In the genomic region with DNA sequence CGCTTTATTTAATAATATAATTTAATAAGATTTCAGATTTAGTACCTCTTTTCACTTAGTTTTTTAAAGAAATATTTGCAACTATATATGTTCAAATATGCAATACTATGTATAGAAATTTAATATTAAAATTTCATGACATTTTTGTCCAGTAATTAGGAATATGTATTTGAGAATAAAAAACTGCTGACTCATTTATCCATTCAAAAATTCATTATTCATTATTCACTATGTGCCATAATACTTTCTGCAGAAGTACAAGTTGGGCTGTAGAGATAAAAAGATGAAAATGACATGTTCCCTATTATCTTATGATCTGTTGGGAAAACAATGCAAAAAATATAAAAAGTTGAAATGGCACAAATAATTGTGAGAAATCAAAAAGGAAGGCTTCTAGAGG, we compare ENCODE assay signal across 30 cellular contexts. TPM values are rescaled to one million over a fixed set of nuclear protein-coding genes. Genes with fewer than 3 reads are reported as not detected.
DNase-seq lines count a peak whose midpoint lies in the region; ATAC-seq, FAIRE-seq and TF ChIP-seq lines count a peak whose summit lies in the region.
"Had no signal": no experiment of that assay in that cellular context is flagged by ENCODE, and none has a peak within 500 bp of the region (broad histone marks: within the 10 kb centered on the region; RNA-seq: fewer than 3 reads in every experiment).

No MANE protein-coding gene starts in this region.

- CTCF ChIA-PET in HepG2 (lab: Yijun Ruan, JAX; ENCODE audit: low intra/inter-chr PET ratio, low total read pairs) = no interaction called here

- H3K36me3 ChIP-seq in HepG2 (replicated peaks in 1 of 2; ENCODE audit: control insufficient read depth in 1 of 2, insufficient read depth in 2 of 2, low read length in 2 of 2) (no peaks in the 10 kb centered on the region), right lobe of liver (no peaks in the 10 kb centered on the region), mucosa of descending colon (ENCODE audit: low read depth) (no peaks in the 10 kb centered on the region)
- H3K36me3 ChIP-seq: BE2C, BLaER1 had no signal

- H3K27ac ChIP-seq in HepG2 (ENCODE audit: extremely low read length, insufficient read depth, low read length) = no peak overlapping the region
- H3K27ac ChIP-seq in right lobe of liver = no peak overlapping the region
- no peak overlapping the region for H3K27ac ChIP-seq in foreskin keratinocyte
- H3K27ac ChIP-seq: 22Rv1, BLaER1 had no signal

- intact Hi-C loops in HepG2 (cut with micrococcal nuclease; ENCODE audit: unreplicated experiment) = no loop called here
- intact Hi-C loops in right lobe of liver (cut with DNase I) = no loop called here
- intact Hi-C loops in mucosa of descending colon (cut with DNase I, micrococcal nuclease) = no loop called here

- H4K20me1 ChIP-seq in HepG2 (ENCODE audit: insufficient read depth, low read length) = no peaks in the 10 kb centered on the region

- H3K4me2 ChIP-seq in HepG2 (ENCODE audit: low read depth, low read length) = no peak overlapping the region
- H3K4me2 ChIP-seq: BLaER1 had no signal

- H3K4me3 ChIP-seq in HepG2 (replicated peaks in 1 of 3; ENCODE audit: insufficient read depth in 1 of 3, low read depth in 2 of 3, low read length in 3 of 3) (no peak overlapping the region), right lobe of liver (no peak overlapping the region), mucosa of descending colon (no peak overlapping the region)
- H3K4me3 ChIP-seq: BLaER1, GM12878 had no signal

- BruUV-seq in HepG2 (replicated peaks; lab: Mats Ljungman, UMichigan) = no TSS peak

- peaks cover 20% of the 10 kb centered on the region for H3K4me1 ChIP-seq in HepG2 (ENCODE audit: insufficient read depth, low read length)
- peaks cover 0 to 6% (median 0%) of the 10 kb centered on the region in 4 donors for H3K4me1 ChIP-seq in right lobe of liver
- peaks cover 7% of the 10 kb centered on the region for H3K4me1 ChIP-seq in mucosa of descending colon (ENCODE audit: low read depth)
- peaks cover 4% of the 10 kb centered on the region for H3K4me1 ChIP-seq in foreskin keratinocyte

- TF ChIP-seq EP300 in HepG2 (IDR thresholded peaks at IDR 0.05; ENCODE audit: low read depth in 2 of 2, low read length in 2 of 2) (no peak), HepG2 (CRISPR knock-in tag; IDR thresholded peaks at IDR 0.05; ENCODE audit: borderline replicate concordance) (no peak)

- H3K9me3 ChIP-seq in HepG2 (ENCODE audit: low read length) (no peaks in the 10 kb centered on the region), right lobe of liver (no peaks in the 10 kb centered on the region), mucosa of descending colon (no peaks in the 10 kb centered on the region)
- H3K9me3 ChIP-seq: BE2C, BLaER1 had no signal

- TF ChIP-seq RAD21 in HepG2 (CRISPR knock-in tag; IDR thresholded peaks at IDR 0.05) = no peak

- no peak for FAIRE-seq in HepG2 (lab: Jason Lieb, UNC)
- peak; percentile 59 for FAIRE-seq in TTC549 (lab: Jason Lieb, UNC)
- FAIRE-seq: GM12878, GM12892, GM18507 had no signal

- POLR2A ChIA-PET in HepG2 (lab: Yijun Ruan, JAX) = interaction anchor here (1.5 kb wide), 1 partner anchor 15 kb away, joined by 3 read pairs; no protein-coding TSS in a partner anchor

- peaks cover 0 to 1% of the 10 kb centered on the region in 2 experiments; a peak in 2 of 5 replicates for H3K27me3 ChIP-seq in HepG2 (ENCODE audit: control insufficient read depth in 1 of 2, insufficient read depth in 2 of 2, low read length in 2 of 2)
- H3K27me3 ChIP-seq in right lobe of liver = no peaks in the 10 kb centered on the region
- peaks cover 12% of the 10 kb centered on the region for H3K27me3 ChIP-seq in foreskin keratinocyte
- H3K27me3 ChIP-seq: BE2C had no signal

- DNase-seq in HepG2 (ENCODE audit: low spot score) (no peak), right lobe of liver (no peak), mucosa of descending colon (no peak), foreskin keratinocyte (no peak), NCI-H446 treated with DMSO at 0.1 percent for 48 hours (lab: John Stamatoyannopoulos, UW) (no peak)
- DNase-seq: ACHN; BE2C; C1 segment of cervical spinal cord; CD4-positive, alpha-beta memory T cell; CD4-positive, CD25-positive, alpha-beta regulatory T cell; CD8-positive, alpha-beta memory T cell; COR-L47; DMS 273 treated with DMSO at 0.1 percent for 48 hours; DMS153; DMS53; DMS79; DND-41; EL; GDM1 had no signal

- 65% methylated on average over 1 of the region's 1 CpG for WGBS in HepG2 (ENCODE audit: low lambda C conversion rate)
- 80% methylated on average over 1 of the region's 1 CpG for WGBS in right lobe of liver (ENCODE audit: insufficient coverage, low coverage, low lambda C conversion rate, missing lambda C conversion rate)

- no peak overlapping the region for H2AFZ ChIP-seq in HepG2 (ENCODE audit: low read length)

- ATAC-seq in HepG2 = no peak
- ATAC-seq in right lobe of liver = no peak
- ATAC-seq in mucosa of descending colon = no peak
- ATAC-seq in foreskin keratinocyte = no peak
- ATAC-seq in HG03039 (IDR thresholded peaks at IDR 0.05; ENCODE audit: unreplicated experiment) = no peak
- ATAC-seq: GM12878 had no signal

- no peak overlapping the region for H3K9ac ChIP-seq in HepG2 (ENCODE audit: insufficient read depth, low read depth, low read length)
- H3K9ac ChIP-seq: BLaER1 had no signal

- TF ChIP-seq CTCF in HepG2 (CRISPR knock-in tag; IDR thresholded peaks at IDR 0.05) (no peak), right lobe of liver (IDR thresholded peaks at IDR 0.05) (no peak), mucosa of descending colon (IDR thresholded peaks at IDR 0.05) (peak; percentile 10), foreskin keratinocyte (conservative IDR thresholded peaks at IDR 0.05) (no peak)

- no peak for TF ChIP-seq POLR2A in HepG2 (IDR thresholded peaks at IDR 0.05; ENCODE audit: insufficient read depth in 1 of 2, low read depth in 2 of 2, low read length in 2 of 2)
- TF ChIP-seq POLR2A in right lobe of liver (IDR thresholded peaks at IDR 0.05) = no peak

- H3K79me2 ChIP-seq in HepG2 (ENCODE audit: insufficient read depth, low read length) = no peaks in the 10 kb centered on the region

- in situ Hi-C loops in HepG2 (cut with HindIII; ENCODE audit: extremely low pct_ligation_motif_present, low pct_unique_long_range_greater_than_20kb) = no loop called here

RNA-seq across cellular contexts. Expression of a gene that starts 3.4 kb away (rescaled TPM):
- total RNA-seq in HepG2 (2016; rRNA removed; fragmentation: Illumina TruSeq; extraction: Trizol) (8.5 and 10.1 TPM in 2 replicates), right lobe of liver (1 to 10 TPM; 4.0 to 8.9 (median 6.2) TPM), mucosa of descending colon (1 to 10 TPM; 1.1 to 6.8 (median 4.1) TPM), foreskin keratinocyte (2.4 and 2.6 TPM in 2 replicates)
- 28.8 and 32.5 TPM in 2 replicates for total RNA-seq in HepG2 (2016; cell fraction: cytosol; rRNA removed; fragmentation: Illumina TruSeq; extraction: Trizol; ENCODE audit: low read depth)
- 9.8 and 11.1 TPM in 2 replicates for total RNA-seq in HepG2 (2016; cell fraction: insoluble cytoplasmic fraction; rRNA removed; fragmentation: Illumina TruSeq; extraction: Trizol)
- 16.0 and 23.8 TPM in 2 replicates for total RNA-seq in HepG2 (2016; cell fraction: membrane; rRNA removed; fragmentation: Illumina TruSeq; extraction: Trizol)
- total RNA-seq in HepG2 (2016; cell fraction: nucleus; rRNA removed; fragmentation: Illumina TruSeq; extraction: Trizol) = 2.7 and 4.2 TPM in 2 replicates
- polyA plus RNA-seq in HepG2 (2011; rRNA removed) (4.7 and 5.8 TPM in 2 replicates), foreskin keratinocyte (3.1 and 3.5 TPM in 2 replicates)
- polyA plus RNA-seq in HepG2 (2011; cell fraction: cytosol; rRNA removed) = 3.7 and 6.1 TPM in 2 replicates
- 2.3 and 3.2 TPM in 2 replicates for polyA plus RNA-seq in HepG2 (2011; cell fraction: nucleus; rRNA removed)
- 1.9 and 5.4 TPM in 2 replicates for polyA plus RNA-seq in HepG2 (2012)
- polyA plus RNA-seq in HepG2 (2016; cell fraction: cytosol; fragmentation: Illumina TruSeq; extraction: Trizol; ENCODE audit: low read depth) = 38.1 and 46.8 TPM in 2 replicates
- polyA plus RNA-seq in HepG2 (2016; cell fraction: insoluble cytoplasmic fraction; fragmentation: Illumina TruSeq; extraction: Trizol; ENCODE audit: low read depth) = 9.2 and 12.3 TPM in 2 replicates
- polyA plus RNA-seq in HepG2 (2016; cell fraction: membrane; fragmentation: Illumina TruSeq; extraction: Trizol; ENCODE audit: low read depth) = 19.3 and 20.6 TPM in 2 replicates
- polyA plus RNA-seq in HepG2 (2016; cell fraction: nucleus; fragmentation: Illumina TruSeq; extraction: Trizol; ENCODE audit: insufficient read depth, low read depth) = 5.6 and 7.0 TPM in 2 replicates
- polyA minus RNA-seq in HepG2 (2011; rRNA and poly(A)+ RNA removed; ENCODE audit: low replicate concordance) = 2.6 TPM in 1 of 2 replicates, not detected in the other
- 1.6 and 2.0 TPM in 2 replicates for polyA minus RNA-seq in HepG2 (2011; cell fraction: cytosol; rRNA and poly(A)+ RNA removed)
- 1.2 TPM in 2 replicates for polyA minus RNA-seq in HepG2 (2011; cell fraction: nucleus; rRNA and poly(A)+ RNA removed)
- total RNA-seq: CD4-positive, alpha-beta memory T cell; CD4-positive, CD25-positive, alpha-beta regulatory T cell had no signal
- polyA plus RNA-seq: CD4-positive, alpha-beta memory T cell; CD8-positive, alpha-beta memory T cell had no signal

RNA-seq across cellular contexts. Expression of a gene that starts 18.1 kb away (rescaled TPM):
- not detected in 2 replicates for total RNA-seq in HepG2 (2016; rRNA removed; fragmentation: Illumina TruSeq; extraction: Trizol)
- not detected in 2 replicates for total RNA-seq in HepG2 (2016; cell fraction: cytosol; rRNA removed; fragmentation: Illumina TruSeq; extraction: Trizol; ENCODE audit: low read depth)
- not detected in 2 replicates for total RNA-seq in HepG2 (2016; cell fraction: insoluble cytoplasmic fraction; rRNA removed; fragmentation: Illumina TruSeq; extraction: Trizol)
- total RNA-seq in HepG2 (2016; cell fraction: membrane; rRNA removed; fragmentation: Illumina TruSeq; extraction: Trizol) = not detected in 2 replicates
- not detected in 2 replicates for total RNA-seq in HepG2 (2016; cell fraction: nucleus; rRNA removed; fragmentation: Illumina TruSeq; extraction: Trizol)
- not detected in 2 replicates for polyA plus RNA-seq in HepG2 (2011; rRNA removed)
- not detected in 2 replicates for polyA plus RNA-seq in HepG2 (2011; cell fraction: cytosol; rRNA removed)
- not detected in 2 replicates for polyA plus RNA-seq in HepG2 (2011; cell fraction: nucleus; rRNA removed)
- not detected in 2 replicates for polyA plus RNA-seq in HepG2 (2012)
- not detected in 2 replicates for polyA plus RNA-seq in HepG2 (2016; cell fraction: cytosol; fragmentation: Illumina TruSeq; extraction: Trizol; ENCODE audit: low read depth)
- polyA plus RNA-seq in HepG2 (2016; cell fraction: insoluble cytoplasmic fraction; fragmentation: Illumina TruSeq; extraction: Trizol; ENCODE audit: low read depth) = not detected in 2 replicates
- polyA plus RNA-seq in HepG2 (2016; cell fraction: membrane; fragmentation: Illumina TruSeq; extraction: Trizol; ENCODE audit: low read depth) = not detected in 2 replicates
- polyA plus RNA-seq in HepG2 (2016; cell fraction: nucleus; fragmentation: Illumina TruSeq; extraction: Trizol; ENCODE audit: insufficient read depth, low read depth) = not detected in 2 replicates
- 1.5 TPM in 1 of 2 replicates, not detected in the other for polyA minus RNA-seq in HepG2 (2011; rRNA and poly(A)+ RNA removed; ENCODE audit: low replicate concordance)
- not detected in 2 replicates for polyA minus RNA-seq in HepG2 (2011; cell fraction: cytosol; rRNA and poly(A)+ RNA removed)
- not detected in 2 replicates for polyA minus RNA-seq in HepG2 (2011; cell fraction: nucleus; rRNA and poly(A)+ RNA removed)
- total RNA-seq in right lobe of liver = 1 to 10 TPM in 2 of 6 experiments, under 1 TPM in 3, not detected in 1; 0.12 to 1.9 (median 0.81) TPM
- total RNA-seq in mucosa of descending colon = under 1 TPM in 1 of 3 donors, not detected in 2; 0.19 TPM
- not detected in 2 replicates for total RNA-seq in foreskin keratinocyte
- not detected in 2 replicates for polyA plus RNA-seq in foreskin keratinocyte
- total RNA-seq: A673; CD4-positive, alpha-beta memory T cell; CD4-positive, CD25-positive, alpha-beta regulatory T cell; G401; GM12878 had no signal
- polyA plus RNA-seq: AG04450; CD14-positive monocyte; CD4-positive, alpha-beta memory T cell; CD4-positive, CD25-positive, alpha-beta regulatory T cell; CD8-positive, alpha-beta memory T cell; GM12878 had no signal
